Comparison of ENCODE assay signal across 8 cellular contexts in genomic region chr2:55232084-55232862, GRCh38. TPM values are rescaled to one million over a fixed set of nuclear protein-coding genes. Genes with fewer than 3 reads are reported as not detected.
A peak's percentile ranks its signal among the peaks of the same experiment; 100 is the strongest.
DNase-seq lines count a peak whose midpoint lies in the region; ATAC-seq, FAIRE-seq and TF ChIP-seq lines count a peak whose summit lies in the region.

CLHC1 (minus strand) TSS chr2:55232293; CDS start chr2:55222411, 9,882 bp downstream.
RPS27A (plus strand) TSS chr2:55232688; CDS start chr2:55232825, 137 bp downstream.

- H3K36me3 ChIP-seq in ACC112 (ENCODE audit: insufficient read depth, low read length) (peaks cover 37% of the 10 kb centered on the region), bronchial epithelial cell (ENCODE audit: control insufficient read depth, insufficient read depth, low read length) (peaks cover 12% of the 10 kb centered on the region)

- peak within 1 kb of the TSS; percentile 98 to 100 (median 100) for H3K4me3 Mint-ChIP-seq in immature natural killer cell

- TF ChIP-seq CTCF in VCaP (conservative IDR thresholded peaks at IDR 0.05) (no peak), bronchial epithelial cell (IDR thresholded peaks at IDR 0.05; ENCODE audit: insufficient read depth, low read length, severe bottlenecking) (no peak)

- H3K9me3 Mint-ChIP-seq in immature natural killer cell: no peaks in the 10 kb centered on the region

- H3K27me3 ChIP-seq in ACC112 (ENCODE audit: insufficient read depth, low read length) (no peaks in the 10 kb centered on the region), bronchial epithelial cell (ENCODE audit: control insufficient read depth, insufficient read depth, low read length) (no peaks in the 10 kb centered on the region)

- peaks cover 13 to 20% (median 16%) of the 10 kb centered on the region in 3 donors for H3K27me3 Mint-ChIP-seq in immature natural killer cell (ENCODE audit: low read depth in 3 of 3)

- ATAC-seq in GM18870 (IDR thresholded peaks at IDR 0.05; ENCODE audit: unreplicated experiment) (peak; percentile 95), HG03135 (IDR thresholded peaks at IDR 0.05; ENCODE audit: unreplicated experiment) (peak; percentile 82)

- H3K4me3 ChIP-seq in ACC112 (ENCODE audit: low read depth, low read length): peak within 1 kb of the TSS; percentile 97
- H3K4me3 ChIP-seq in bronchial epithelial cell (ENCODE audit: low read depth, low read length): peak within 1 kb of the TSS; percentile 84

- FAIRE-seq in bronchial epithelial cell (lab: Jason Lieb, UNC): no peak

- DNase-seq in NCI-H2196 treated with DMSO at 0.1 percent for 48 hours (lab: John Stamatoyannopoulos, UW; ENCODE audit: unreplicated experiment) (peak; percentile 76), bronchial epithelial cell (ENCODE audit: low read depth) (peak; percentile 99), immature natural killer cell (peak; percentile 94), smooth muscle cell of the brain vasculature (ENCODE audit: low read depth, low spot score) (peak; percentile 76)

- peak within 1 kb of the TSS; percentile 96 for H3K27ac ChIP-seq in ACC112 (ENCODE audit: low read depth, low read length)
- peak within 1 kb of the TSS; percentile 92 for H3K27ac ChIP-seq in VCaP

- peak within 1 kb of the TSS; percentile 89 for H2AFZ ChIP-seq in ACC112 (ENCODE audit: low read length, unreplicated experiment)

- peaks cover 0 to 12% (median 4%) of the 10 kb centered on the region in 3 donors for H3K36me3 Mint-ChIP-seq in immature natural killer cell

- H3K4me1 ChIP-seq in ACC112 (ENCODE audit: control insufficient read depth, insufficient read depth, low read length, unreplicated experiment): peaks cover 33% of the 10 kb centered on the region

- peaks cover 62% of the 10 kb centered on the region for H3K79me2 ChIP-seq in ACC112 (ENCODE audit: control insufficient read depth, insufficient read depth, low read length, unreplicated experiment)

- H3K27ac Mint-ChIP-seq in immature natural killer cell: peak within 1 kb of the TSS; percentile 93 to 100 (median 99)

- peaks cover 49 to 77% of the 10 kb centered on the region in 2 donors for H3K4me1 Mint-ChIP-seq in immature natural killer cell

RNA-seq across cellular contexts. Expression of gene CLHC1, which starts in this region (rescaled TPM):
- total RNA-seq in bronchial epithelial cell: 6.8 and 10.1 TPM in 2 replicates
- 1 to 10 TPM in 2 of 3 donors, not detected in 1; 2.0 to 2.9 TPM for polyA plus RNA-seq in immature natural killer cell

RNA-seq across cellular contexts. Expression of gene RPS27A, which starts in this region (rescaled TPM):
- total RNA-seq in bronchial epithelial cell: 949 and 1,648 TPM in 2 replicates
- 1,000 to 10,000 TPM; 1,176 to 2,389 (median 1,755) TPM for polyA plus RNA-seq in immature natural killer cell

Comparison
In these comparisons a context has a peak if more than half of its experiments do, and no peak if none do; other contexts are left out.
1. Peak in every context shown above with its lines: DNase-seq, ATAC-seq, H3K4me3 ChIP-seq and H3K27ac ChIP-seq.